In genomic region chr1:224666078-224666477, GRCh38 we compare ENCODE assay signal across 28 cellular contexts.
"Had no signal": no experiment of that assay in that cellular context is flagged by ENCODE, and none has a peak within 500 bp of the region (broad histone marks: within the 10 kb centered on the region; RNA-seq: fewer than 3 reads in every experiment).

No MANE protein-coding gene starts in this region.

- H3K27me3 Mint-ChIP-seq: progenitor cell of endocrine pancreas had no signal

- H3K27me3 ChIP-seq: neural progenitor cell, ovary, right lobe of liver, sigmoid colon, suprapubic skin, testis, tibial artery, transverse colon, upper lobe of right lung, uterus had no signal

- H3K4me2 ChIP-seq: neural progenitor cell had no signal

- H3K36me3 ChIP-seq: neural progenitor cell, ovary, right lobe of liver, sigmoid colon, suprapubic skin, tibial artery, transverse colon, upper lobe of right lung, uterus had no signal

- H3K27ac Mint-ChIP-seq: natural killer cell; nephron; neural progenitor cell; progenitor cell of endocrine pancreas; stimulated activated effector memory CD8-positive, alpha-beta T cell treated with anti-CD3 and anti-CD28 coated beads, Interleukin-12 subunit alpha, Interleukin-12 subunit beta, amount 100 ng/mL, for 72 hours; stimulated activated naive B cell treated with anti-CD40 and anti-IgM and Interleukin-4, amounts not matched to agents 10 μg/mL and 1 μg/mL and 100 μg/mL, for 72 hours; stimulated activated naive CD8-positive, alpha-beta T cell treated with anti-CD3 and anti-CD28 coated beads, Interleukin-15, amount 100 ng/mL, for 72 hours; type B pancreatic cell had no signal

- DNase-seq: natural killer cell; occipital lobe; ovary; posterior cingulate gyrus; psoas muscle; right cardiac atrium; right lobe of liver; sigmoid colon; small intestine; stimulated activated CD4-positive, alpha-beta T cell treated with anti-CD3 and anti-CD28 coated beads, Interleukin-15, amount 100 ng/mL, for 24 hours; stimulated activated CD4-positive, alpha-beta T cell treated with anti-CD3 and anti-CD28 coated beads, Interleukin-2, amount 100 ng/mL, for 24 hours; stimulated activated CD4-positive, alpha-beta T cell treated with anti-CD3 and anti-CD28 coated beads, Interleukin-2, amount 100 ng/mL, for 48 hours; stimulated activated CD4-positive, alpha-beta T cell treated with anti-CD3 and anti-CD28 coated beads, Interleukin-4, amount 100 ng/mL, for 24 hours; stimulated activated naive B cell treated with anti-CD40 and anti-IgM and Interleukin-4, amounts not matched to agents 10 μg/mL and 1 μg/mL and 100 μg/mL, for 72 hours; stimulated activated naive CD8-positive, alpha-beta T cell treated with anti-CD3 and anti-CD28 coated beads, Interleukin-15, amount 100 ng/mL, for 72 hours; stimulated activated naive CD8-positive, alpha-beta T cell treated with anti-CD3 and anti-CD28 coated beads, Interleukin-15, Interleukin-2, amounts not matched to agents 100 U/mL and 50 U/mL, for 24 hours; testis; tibial artery; transverse colon; upper lobe of right lung; uterus had no signal

- H3K9me3 Mint-ChIP-seq: natural killer cell; nephron; neural progenitor cell; stimulated activated effector memory CD8-positive, alpha-beta T cell treated with anti-CD3 and anti-CD28 coated beads, Interleukin-12 subunit alpha, Interleukin-12 subunit beta, amount 100 ng/mL, for 72 hours; stimulated activated naive B cell treated with anti-CD40 and anti-IgM and Interleukin-4, amounts not matched to agents 10 μg/mL and 1 μg/mL and 100 μg/mL, for 72 hours; stimulated activated naive CD8-positive, alpha-beta T cell treated with anti-CD3 and anti-CD28 coated beads, Interleukin-15, amount 100 ng/mL, for 72 hours; type B pancreatic cell had no signal

- H3K4me3 Mint-ChIP-seq: natural killer cell; nephron; neural progenitor cell; stimulated activated effector memory CD8-positive, alpha-beta T cell treated with anti-CD3 and anti-CD28 coated beads, Interleukin-12 subunit alpha, Interleukin-12 subunit beta, amount 100 ng/mL, for 72 hours; stimulated activated naive B cell treated with anti-CD40 and anti-IgM and Interleukin-4, amounts not matched to agents 10 μg/mL and 1 μg/mL and 100 μg/mL, for 72 hours; stimulated activated naive CD8-positive, alpha-beta T cell treated with anti-CD3 and anti-CD28 coated beads, Interleukin-15, amount 100 ng/mL, for 72 hours; type B pancreatic cell had no signal

- H3K4me1 Mint-ChIP-seq: natural killer cell; nephron; stimulated activated effector memory CD8-positive, alpha-beta T cell treated with anti-CD3 and anti-CD28 coated beads, Interleukin-12 subunit alpha, Interleukin-12 subunit beta, amount 100 ng/mL, for 72 hours; stimulated activated naive B cell treated with anti-CD40 and anti-IgM and Interleukin-4, amounts not matched to agents 10 μg/mL and 1 μg/mL and 100 μg/mL, for 72 hours; stimulated activated naive CD8-positive, alpha-beta T cell treated with anti-CD3 and anti-CD28 coated beads, Interleukin-15, amount 100 ng/mL, for 72 hours had no signal

- H3K4me3 ChIP-seq: neural progenitor cell, ovary, psoas muscle, right lobe of liver, sigmoid colon, suprapubic skin, testis, tibial artery, transverse colon, upper lobe of right lung, uterus had no signal

- ATAC-seq: natural killer cell; right cardiac atrium; right lobe of liver; stimulated activated effector memory CD8-positive, alpha-beta T cell treated with anti-CD3 and anti-CD28 coated beads, Interleukin-12 subunit alpha, Interleukin-12 subunit beta, amount 100 ng/mL, for 72 hours; stimulated activated naive B cell treated with anti-CD40 and anti-IgM and Interleukin-4, amounts not matched to agents 10 μg/mL and 1 μg/mL and 100 μg/mL, for 72 hours; stimulated activated naive CD8-positive, alpha-beta T cell treated with anti-CD3 and anti-CD28 coated beads, Interleukin-15, amount 100 ng/mL, for 72 hours; stimulated activated naive CD8-positive, alpha-beta T cell treated with anti-CD3 and anti-CD28 coated beads, Interleukin-15, Interleukin-2, amounts not matched to agents 100 U/mL and 50 U/mL, for 24 hours; upper lobe of right lung had no signal

- H3K36me3 Mint-ChIP-seq: natural killer cell; neural progenitor cell; stimulated activated effector memory CD8-positive, alpha-beta T cell treated with anti-CD3 and anti-CD28 coated beads, Interleukin-12 subunit alpha, Interleukin-12 subunit beta, amount 100 ng/mL, for 72 hours; stimulated activated naive B cell treated with anti-CD40 and anti-IgM and Interleukin-4, amounts not matched to agents 10 μg/mL and 1 μg/mL and 100 μg/mL, for 72 hours; type B pancreatic cell had no signal

- H3K4me1 ChIP-seq: neural progenitor cell, parathyroid adenoma, psoas muscle, right lobe of liver, sigmoid colon, suprapubic skin, testis, tibial artery, transverse colon, upper lobe of right lung, uterus had no signal

- H3K27ac ChIP-seq: neural progenitor cell, ovary, parathyroid adenoma, psoas muscle, right lobe of liver, sigmoid colon, suprapubic skin, testis, tibial artery, transverse colon, upper lobe of right lung, uterus had no signal

- H3K9me3 ChIP-seq: ovary, psoas muscle, right lobe of liver, sigmoid colon, suprapubic skin, testis, tibial artery, transverse colon, upper lobe of right lung, uterus had no signal

- H3K79me2 ChIP-seq: parathyroid adenoma had no signal

- H3K9ac ChIP-seq: neural progenitor cell, parathyroid adenoma had no signal
